25 cellular contexts compared by ENCODE assay signal in the genomic region with DNA sequence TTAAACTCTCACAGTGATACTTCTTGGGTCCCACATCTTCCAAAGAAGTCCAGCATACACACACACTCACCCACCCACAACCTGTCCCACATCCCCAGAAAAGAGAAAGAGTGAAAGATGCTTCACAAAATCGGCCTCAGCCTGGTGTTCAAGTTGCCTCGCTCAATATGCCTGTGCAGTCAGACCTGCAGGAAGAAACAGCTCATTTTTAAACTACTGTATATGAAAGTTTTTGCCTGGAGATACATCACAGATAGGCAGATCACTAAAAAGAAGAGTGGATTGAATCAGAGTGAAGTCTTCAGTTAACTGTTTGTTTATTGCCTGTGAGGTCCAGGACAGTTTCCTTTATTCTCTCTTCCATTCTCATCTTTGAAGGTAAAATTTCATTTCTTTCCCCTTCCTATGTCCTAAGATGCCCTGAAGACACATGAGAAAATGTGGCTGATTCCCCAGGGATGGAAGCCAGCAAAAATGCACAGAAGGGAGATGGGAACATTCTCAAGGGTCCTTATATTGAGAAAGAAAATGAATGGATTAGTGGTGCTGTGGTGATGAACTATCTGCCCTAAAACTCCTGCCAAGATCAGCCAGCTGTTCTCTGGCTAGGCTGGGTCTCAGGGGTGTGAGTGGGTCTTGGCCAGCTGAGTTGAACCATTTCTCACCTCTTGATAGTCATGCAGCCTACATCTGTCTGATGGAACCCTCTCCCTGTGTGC.
DNase-seq lines count a peak whose midpoint lies in the region; ATAC-seq and TF ChIP-seq lines count a peak whose summit lies in the region.
"Had no signal": no experiment of that assay in that cellular context is flagged by ENCODE, and none has a peak within 500 bp of the region (broad histone marks: within the 10 kb centered on the region; RNA-seq: fewer than 3 reads in every experiment).

No MANE protein-coding gene starts in this region.

- intact Hi-C loops in left ventricle myocardium inferior (cut with micrococcal nuclease): no loop called here
- intact Hi-C loops in sciatic nerve (cut with DNase I): no loop called here
- intact Hi-C loops in natural killer cell (cut with micrococcal nuclease): no loop called here

- H3K4me1 ChIP-seq in left ventricle myocardium inferior: no peaks in the 10 kb centered on the region

- H3K27me3 ChIP-seq in left ventricle myocardium inferior (ENCODE audit: low read depth): peaks cover 5% of the 10 kb centered on the region
- H3K27me3 ChIP-seq: SJSA1 had no signal

- DNase-seq in NCI-H2171 treated with DMSO at 0.1 percent for 48 hours (lab: John Stamatoyannopoulos, UW) (peak; percentile 11), NCI-H2171 (lab: John Stamatoyannopoulos, UW) (no peak), NCI-H524 treated with DMSO at 0.1 percent for 48 hours (lab: John Stamatoyannopoulos, UW) (peak; percentile 48), left ventricle myocardium inferior (peak; percentile 19), sciatic nerve (ENCODE audit: low spot score) (no peak), natural killer cell (no peak), putamen (ENCODE audit: low spot score) (no peak)
- DNase-seq: CD8-positive, alpha-beta memory T cell; DMS 273 treated with DMSO at 0.1 percent for 48 hours; DMS79; EL; GDM1; Karpas-422; NCI-H1105; NCI-H1436 treated with DMSO at 0.1 percent for 48 hours; NCI-H187 treated with DMSO at 0.1 percent for 48 hours; NCI-H2107; NCI-H446 treated with DMSO at 0.1 percent for 48 hours had no signal

- H3K9me3 Mint-ChIP-seq in natural killer cell: no peaks in the 10 kb centered on the region

- H3K27me3 Mint-ChIP-seq in natural killer cell (ENCODE audit: low read depth in 2 of 2): no peaks in the 10 kb centered on the region

- H3K27ac ChIP-seq in left ventricle myocardium inferior (replicated peaks): no peak overlapping the region
- H3K27ac ChIP-seq: 22Rv1, SJSA1 had no signal

- no peaks in the 10 kb centered on the region for H3K36me3 Mint-ChIP-seq in natural killer cell
- H3K36me3 Mint-ChIP-seq: CD14-positive monocyte; CD8-positive, alpha-beta memory T cell had no signal

- peak; percentile 73 for ATAC-seq in sciatic nerve
- no peak for ATAC-seq in natural killer cell
- no peak for ATAC-seq in HG02884 (IDR thresholded peaks at IDR 0.05; ENCODE audit: unreplicated experiment)
- ATAC-seq: HCT116, HepG2 had no signal

- H3K4me1 Mint-ChIP-seq in natural killer cell: peaks cover 7 to 9% of the 10 kb centered on the region in 2 donors
- H3K4me1 Mint-ChIP-seq: B cell had no signal

- H3K9me3 ChIP-seq in left ventricle myocardium inferior (replicated peaks): no peaks in the 10 kb centered on the region
- H3K9me3 ChIP-seq: SJSA1 had no signal

- H3K4me3 Mint-ChIP-seq in natural killer cell: no peak overlapping the region
- H3K4me3 Mint-ChIP-seq: B cell; CD14-positive monocyte; CD8-positive, alpha-beta memory T cell had no signal

- no peaks in the 10 kb centered on the region for H3K36me3 ChIP-seq in left ventricle myocardium inferior
- H3K36me3 ChIP-seq: SJSA1 had no signal

- TF ChIP-seq CTCF in left ventricle myocardium inferior (IDR thresholded peaks at IDR 0.05; ENCODE audit: borderline replicate concordance): no peak
- no peak for TF ChIP-seq CTCF in natural killer cell (IDR thresholded peaks at IDR 0.05)

- no peak overlapping the region for H3K4me3 ChIP-seq in left ventricle myocardium inferior
- H3K4me3 ChIP-seq: SJSA1 had no signal

- H3K27ac Mint-ChIP-seq in natural killer cell: no peak overlapping the region
- H3K27ac Mint-ChIP-seq: B cell; CD14-positive monocyte; CD8-positive, alpha-beta memory T cell had no signal

Comparison
In these comparisons a context has a peak if more than half of its experiments do, and no peak if none do; other contexts are left out.
1. DNase-seq: peak in NCI-H2171 treated with DMSO at 0.1 percent for 48 hours (single experiment), NCI-H524 treated with DMSO at 0.1 percent for 48 hours (single experiment) and left ventricle myocardium inferior (single experiment); none in NCI-H2171 (single experiment), sciatic nerve (single experiment), natural killer cell (single experiment) and putamen (single experiment).